Comparison of ENCODE assay signal across 1 cellular context in the genomic region with DNA sequence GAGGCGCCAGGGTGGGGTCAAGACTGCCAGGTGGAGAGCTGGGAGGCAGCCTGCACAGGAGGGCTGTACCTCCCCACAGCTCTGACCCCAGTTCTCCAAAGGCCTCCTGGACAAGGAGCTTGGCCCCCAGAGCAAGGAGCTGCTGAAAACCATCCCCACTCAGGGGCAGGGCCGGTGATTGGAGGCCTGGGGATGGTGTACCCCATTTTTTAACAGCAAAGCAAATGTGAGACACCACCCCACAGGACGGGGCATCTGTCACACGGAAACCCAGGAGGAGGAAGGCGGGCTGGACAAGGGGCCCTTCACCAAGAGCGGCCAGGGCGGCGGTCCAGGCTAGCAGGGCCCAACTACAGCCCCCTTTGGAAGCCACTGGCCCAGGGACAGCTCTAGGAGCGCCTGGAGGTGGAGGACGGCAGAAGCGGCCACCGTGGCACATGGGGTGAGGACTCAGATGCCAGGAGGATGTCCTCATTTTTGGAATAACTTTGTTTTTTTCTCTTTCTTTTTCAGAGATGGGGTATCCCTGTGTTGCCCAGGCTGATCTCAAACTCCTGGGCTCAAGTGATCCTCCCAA.
TF ChIP-seq lines count a peak whose summit lies in the region.

No MANE protein-coding gene starts in this region.

TF ChIP-seq in H1, 55 proteins besides CTCF, POLR2A, EP300 and RAD21:
- TF ChIP-seq, protein P1, sequence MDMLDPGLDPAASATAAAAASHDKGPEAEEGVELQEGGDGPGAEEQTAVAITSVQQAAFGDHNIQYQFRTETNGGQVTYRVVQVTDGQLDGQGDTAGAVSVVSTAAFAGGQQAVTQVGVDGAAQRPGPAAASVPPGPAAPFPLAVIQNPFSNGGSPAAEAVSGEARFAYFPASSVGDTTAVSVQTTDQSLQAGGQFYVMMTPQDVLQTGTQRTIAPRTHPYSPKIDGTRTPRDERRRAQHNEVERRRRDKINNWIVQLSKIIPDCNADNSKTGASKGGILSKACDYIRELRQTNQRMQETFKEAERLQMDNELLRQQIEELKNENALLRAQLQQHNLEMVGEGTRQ (IDR thresholded peaks at IDR 0.05; ENCODE audit: low read length): no peak
- TF ChIP-seq RNF2 (IDR thresholded peaks at IDR 0.05; ENCODE audit: borderline replicate concordance, low read depth, low read length, missing control alignments, poor library complexity, severe bottlenecking): no peak
- no peak for TF ChIP-seq EGR1 (IDR thresholded peaks at IDR 0.05; ENCODE audit: borderline replicate concordance, low read depth, low read length)
- TF ChIP-seq TAF1 (IDR thresholded peaks at IDR 0.05; ENCODE audit: low read depth, low read length): no peak
- TF ChIP-seq JUN (IDR thresholded peaks at IDR 0.05; ENCODE audit: low read depth, low read length): no peak
- TF ChIP-seq JUND (IDR thresholded peaks at IDR 0.05; ENCODE audit: low read length): no peak
- no peak for TF ChIP-seq CEBPB (IDR thresholded peaks at IDR 0.05; ENCODE audit: low read depth, low read length)
- no peak for TF ChIP-seq TCF12 (IDR thresholded peaks at IDR 0.05; ENCODE audit: low read depth, low read length)
- TF ChIP-seq BRCA1 (IDR thresholded peaks at IDR 0.05; ENCODE audit: low read depth, low read length): no peak
- TF ChIP-seq CREB1 (IDR thresholded peaks at IDR 0.05): no peak
- TF ChIP-seq GTF2F1 (IDR thresholded peaks at IDR 0.05; ENCODE audit: borderline replicate concordance, low read depth, low read length): no peak
- TF ChIP-seq CHD1 (IDR thresholded peaks at IDR 0.05; ENCODE audit: low read depth, low read length): no peak
- no peak for TF ChIP-seq RBBP5 (IDR thresholded peaks at IDR 0.05; ENCODE audit: borderline replicate concordance, low read depth, low read length)
- no peak for TF ChIP-seq CBX5 (IDR thresholded peaks at IDR 0.05; ENCODE audit: low read depth, low read length)
